Comparison of ENCODE assay signal across 1 cellular context in genomic region chr14:101687756-101688546, GRCh38.
A peak's percentile ranks its signal among the peaks of the same experiment; 100 is the strongest.
TF ChIP-seq lines count a peak whose summit lies in the region.

No MANE protein-coding gene starts in this region.

TF ChIP-seq in K562, 482 proteins besides CTCF, POLR2A, EP300 and RAD21 (continued from another document and continues in another):
- no peak for TF ChIP-seq UBTF (IDR thresholded peaks at IDR 0.05; ENCODE audit: borderline replicate concordance in 1 of 2, low read depth in 2 of 2, low read length in 2 of 2)
- no peak for TF ChIP-seq SUPT5H (IDR thresholded peaks at IDR 0.05)
- TF ChIP-seq TRIM25 (IDR thresholded peaks at IDR 0.05; ENCODE audit: borderline replicate concordance), result no peak
- TF ChIP-seq L3MBTL2 (IDR thresholded peaks at IDR 0.05), result peak; percentile 30; the same call in 1 of the 2 replicates
- TF ChIP-seq SOX6 (IDR thresholded peaks at IDR 0.05), result 0 out of 2 replicates have a peak, but pooled peaks have one; percentile 26
- TF ChIP-seq SIX5 (IDR thresholded peaks at IDR 0.05; ENCODE audit: borderline replicate concordance in 1 of 2, insufficient read depth in 1 of 2, low read depth in 1 of 2, low read length in 2 of 2), result no peak
- TF ChIP-seq RHOXF2B (CRISPR knock-in tag; conservative IDR thresholded peaks at IDR 0.05), result no peak
- 0 out of 2 replicates have a peak, but pooled peaks have one; percentile 42 for TF ChIP-seq ZNF197 (CRISPR knock-in tag; IDR thresholded peaks at IDR 0.05; ENCODE audit: low read depth)
- no peak for TF ChIP-seq MCM2 (IDR thresholded peaks at IDR 0.05; ENCODE audit: low read depth)
- no peak for TF ChIP-seq PURB (CRISPR knock-in tag; IDR thresholded peaks at IDR 0.05; ENCODE audit: low read depth)
- TF ChIP-seq ZNF282 (CRISPR knock-in tag; IDR thresholded peaks at IDR 0.05), result no peak
- no peak for TF ChIP-seq NONO (IDR thresholded peaks at IDR 0.05; ENCODE audit: low read depth in 2 of 2, low read length in 1 of 2)
- TF ChIP-seq ZBTB34 (CRISPR knock-in tag; IDR thresholded peaks at IDR 0.05), result 0 out of 2 replicates have a peak, but pooled peaks have one; percentile 25
- no peak for TF ChIP-seq SRSF7 (optimal IDR thresholded peaks at IDR 0.05; ENCODE audit: low read depth, low read length)
- no peak for TF ChIP-seq SRSF3 (IDR thresholded peaks at IDR 0.05; ENCODE audit: insufficient read depth, low read length)
- TF ChIP-seq DPF2 (IDR thresholded peaks at IDR 0.05), result peak; percentile 66
- no peak for TF ChIP-seq ESRRB (CRISPR knock-in tag; IDR thresholded peaks at IDR 0.05; ENCODE audit: borderline replicate concordance)
- TF ChIP-seq NFIX (CRISPR knock-in tag; IDR thresholded peaks at IDR 0.05; ENCODE audit: low read depth), result peak; percentile 47; the same call in 1 of the 2 replicates
- TF ChIP-seq TRIM24 (IDR thresholded peaks at IDR 0.05), result no peak; a peak in 2 of 4 replicates
- peak; percentile 66; the same call in 1 of the 2 replicates for TF ChIP-seq ZNF766 (CRISPR knock-in tag; conservative IDR thresholded peaks at IDR 0.05)
- no peak for TF ChIP-seq ZNF507 (tag; conservative IDR thresholded peaks at IDR 0.05)
- TF ChIP-seq ZNF551 (CRISPR knock-in tag; IDR thresholded peaks at IDR 0.05), result no peak
- no peak for TF ChIP-seq KAT7 (CRISPR knock-in tag; IDR thresholded peaks at IDR 0.05; ENCODE audit: borderline replicate concordance)
- no peak for TF ChIP-seq ZSCAN32 (CRISPR knock-in tag; IDR thresholded peaks at IDR 0.05)
- TF ChIP-seq MBD2 (IDR thresholded peaks at IDR 0.05; ENCODE audit: borderline replicate concordance, low read depth), result no peak
- 0 out of 2 replicates have a peak, but pooled peaks have one; percentile 72 for TF ChIP-seq ZNF449 (CRISPR knock-in tag; IDR thresholded peaks at IDR 0.05)
- no peak for TF ChIP-seq ARID4B (CRISPR knock-in tag; IDR thresholded peaks at IDR 0.05)
- no peak for TF ChIP-seq HNRNPL (IDR thresholded peaks at IDR 0.05; ENCODE audit: low read depth, low read length)
- TF ChIP-seq NR1H2 (CRISPR knock-in tag; IDR thresholded peaks at IDR 0.05), result no peak
- TF ChIP-seq ZNF830 (CRISPR knock-in tag; IDR thresholded peaks at IDR 0.05), result no peak
- no peak for TF ChIP-seq VEZF1 (CRISPR knock-in tag; IDR thresholded peaks at IDR 0.05)
- TF ChIP-seq ZNF217 (CRISPR knock-in tag; IDR thresholded peaks at IDR 0.05), result no peak
- no peak for TF ChIP-seq ZNF77 (CRISPR knock-in tag; IDR thresholded peaks at IDR 0.05)
- TF ChIP-seq ZNF655 (CRISPR knock-in tag; IDR thresholded peaks at IDR 0.05), result no peak
- no peak for TF ChIP-seq JUNB (CRISPR knock-in tag; conservative IDR thresholded peaks at IDR 0.05)
- peak; percentile 60; the same call in 1 of the 2 replicates for TF ChIP-seq ZNF79 (CRISPR knock-in tag; IDR thresholded peaks at IDR 0.05; ENCODE audit: low read depth)
- TF ChIP-seq ZNF146 (CRISPR knock-in tag; IDR thresholded peaks at IDR 0.05; ENCODE audit: unreplicated experiment), result no peak
- no peak for TF ChIP-seq TFAP4 (CRISPR knock-in tag; IDR thresholded peaks at IDR 0.05; ENCODE audit: borderline replicate concordance)
- TF ChIP-seq TSC22D4 (tag; IDR thresholded peaks at IDR 0.05), result no peak
- peak; percentile 64; the same call in 1 of the 2 replicates for TF ChIP-seq ELF4 (CRISPR knock-in tag; IDR thresholded peaks at IDR 0.05)
- no peak for TF ChIP-seq ZBTB49 (CRISPR knock-in tag; IDR thresholded peaks at IDR 0.05; ENCODE audit: borderline replicate concordance)
- no peak for TF ChIP-seq MAFK (IDR thresholded peaks at IDR 0.05; ENCODE audit: low read length)
- no peak for TF ChIP-seq SAFB (IDR thresholded peaks at IDR 0.05; ENCODE audit: borderline replicate concordance, low read depth, low read length)
- TF ChIP-seq NR4A1 (CRISPR knock-in tag; IDR thresholded peaks at IDR 0.05), result no peak
- peak; percentile 96 for TF ChIP-seq NR4A1 (tag; IDR thresholded peaks at IDR 0.05)
- no peak for TF ChIP-seq ZNF778 (CRISPR knock-in tag; IDR thresholded peaks at IDR 0.05)
- no peak for TF ChIP-seq SREBF2 (CRISPR knock-in tag; IDR thresholded peaks at IDR 0.05)
- TF ChIP-seq MYBL2 (IDR thresholded peaks at IDR 0.05; ENCODE audit: low read depth), result no peak
- no peak for TF ChIP-seq MYBL2 (CRISPR knock-in tag; IDR thresholded peaks at IDR 0.05; ENCODE audit: borderline replicate concordance)
- TF ChIP-seq KLF6 (CRISPR knock-in tag; IDR thresholded peaks at IDR 0.05; ENCODE audit: borderline replicate concordance), result peak; percentile 87; the same call in 1 of the 2 replicates
